ENCODE assay signal across 9 cellular contexts in the genomic region with DNA sequence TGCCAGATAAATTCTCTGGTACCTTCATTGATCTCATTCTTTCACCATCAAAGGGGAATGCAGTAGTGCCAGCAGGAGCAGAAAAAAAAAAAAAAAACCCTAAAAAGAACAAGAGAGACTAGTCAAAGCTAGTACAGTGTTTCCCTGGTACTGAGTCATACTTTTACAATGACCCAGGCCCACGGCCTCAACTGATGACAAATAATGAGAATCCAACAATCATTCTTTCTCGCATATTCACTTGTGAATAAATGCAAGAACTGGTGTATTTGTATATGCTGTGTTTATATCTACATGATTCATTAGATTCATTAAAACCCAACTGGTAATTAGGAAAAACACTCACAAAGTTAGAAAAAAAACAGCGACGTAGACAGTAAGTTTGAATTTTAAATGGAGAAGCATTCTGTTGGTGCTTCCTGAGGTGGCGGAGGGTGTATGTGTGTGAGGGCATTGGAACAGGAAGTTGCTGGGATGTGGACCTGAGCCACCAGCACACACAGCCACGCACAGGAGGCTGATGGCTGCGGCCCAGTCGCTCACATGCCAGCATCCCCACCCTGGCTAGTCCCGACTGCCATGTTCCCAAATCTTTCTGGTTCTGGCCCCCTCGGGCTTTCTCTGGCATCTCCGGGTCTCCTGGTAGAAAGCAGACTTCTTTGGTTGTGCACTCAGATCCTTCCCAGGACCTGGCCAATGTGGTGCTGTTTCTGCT.
DNase-seq lines count a peak whose midpoint lies in the region; ATAC-seq, FAIRE-seq and TF ChIP-seq lines count a peak whose summit lies in the region.
"Had no signal": no experiment of that assay in that cellular context is flagged by ENCODE, and none has a peak within 500 bp of the region (broad histone marks: within the 10 kb centered on the region; RNA-seq: fewer than 3 reads in every experiment).

No MANE protein-coding gene starts in this region.

- FAIRE-seq in A549 (lab: Jason Lieb, UNC) (no peak), frontal cortex (lab: Jason Lieb, UNC) (no peak)
- FAIRE-seq: colon had no signal

- ATAC-seq in A549 (peak in 1 of 2 experiments; percentile 36; a peak in 3 of 6 replicates), GM18907 (IDR thresholded peaks at IDR 0.05; ENCODE audit: unreplicated experiment) (peak; percentile 58), HG03280 (IDR thresholded peaks at IDR 0.05; ENCODE audit: unreplicated experiment) (peak; percentile 57)

- no peak for TF ChIP-seq EP300 in A549 (IDR thresholded peaks at IDR 0.05)

- peak overlapping the region; percentile 29 to 36; a peak in 4 of 6 replicates for H3K27ac ChIP-seq in A549

- CTCF ChIA-PET in A549 (lab: Yijun Ruan, JAX) = interaction anchor here (0.6 kb wide), 1 partner anchor 85 kb away, joined by 7 read pairs; no protein-coding TSS in a partner anchor

- no peak for TF ChIP-seq POLR2A in A549 (IDR thresholded peaks at IDR 0.05; ENCODE audit: low read length)

- WGBS in A549 (ENCODE audit: missing lambda C conversion rate) = 82% methylated on average over 11 of the region's 11 CpGs

- H3K4me2 ChIP-seq in A549 = no peak overlapping the region; the same call in 2 of the 3 replicates

- peak in 1 of 2 experiments; percentile 29 for DNase-seq in A549 (ENCODE audit: low read depth in 1 of 2, low spot score in 1 of 2)
- DNase-seq in activated CD4-positive, alpha-beta T cell treated with anti-CD3 and anti-CD28 coated beads, Interleukin-2, amount 50 U/mL, for 4 hours = peak; percentile 38 to 49
- peak; percentile 41 for DNase-seq in kidney glomerular epithelial cell (lab: John Stamatoyannopoulos, UW)
- DNase-seq in SIG-M5 (lab: John Stamatoyannopoulos, UW) = no peak
- no peak for DNase-seq in frontal cortex (ENCODE audit: low spot score in 2 of 2)
- no peak for DNase-seq in T-helper 9 cell

- H3K4me3 ChIP-seq in A549 = no peak overlapping the region

- no peak for TF ChIP-seq CTCF in A549 (IDR thresholded peaks at IDR 0.05)

- no peak for TF ChIP-seq RAD21 in A549 (conservative IDR thresholded peaks at IDR 0.05 in 1 of 2, IDR thresholded peaks at IDR 0.05 in 1 of 2)

- H3K9me3 ChIP-seq in A549 = no peaks in the 10 kb centered on the region

- peaks cover 27% of the 10 kb centered on the region for H3K4me1 ChIP-seq in A549

- POLR2A ChIA-PET in A549 (lab: Yijun Ruan, JAX) = no interaction called here

TF ChIP-seq in A549, 52 proteins besides CTCF, POLR2A, EP300 and RAD21:
- TF ChIP-seq, protein P1, sequence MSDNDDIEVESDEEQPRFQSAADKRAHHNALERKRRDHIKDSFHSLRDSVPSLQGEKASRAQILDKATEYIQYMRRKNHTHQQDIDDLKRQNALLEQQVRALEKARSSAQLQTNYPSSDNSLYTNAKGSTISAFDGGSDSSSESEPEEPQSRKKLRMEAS (IDR thresholded peaks at IDR 0.05) = no peak
- TF ChIP-seq BHLHE40 (IDR thresholded peaks at IDR 0.05; ENCODE audit: low read depth, low read length) (no peak), FOSL2 (IDR thresholded peaks at IDR 0.05) (no peak), FOSL2 (CRISPR knock-in tag; IDR thresholded peaks at IDR 0.05) (peak; percentile 36; the same call in 1 of the 2 replicates)

Comparison
In these comparisons a context has a peak if more than half of its experiments do, and no peak if none do; other contexts are left out.
1. DNase-seq: peak in activated CD4-positive, alpha-beta T cell treated with anti-CD3 and anti-CD28 coated beads, Interleukin-2, amount 50 U/mL, for 4 hours (2 of 2) and kidney glomerular epithelial cell (single experiment); none in SIG-M5 (single experiment), frontal cortex (0 of 2) and T-helper 9 cell (single experiment).